8 cellular contexts compared by ENCODE assay signal in genomic region chrX:13734278-13735172, GRCh38. TPM values are rescaled to one million over a fixed set of nuclear protein-coding genes. Genes with fewer than 3 reads are reported as not detected.
DNase-seq lines count a peak whose midpoint lies in the region; ATAC-seq and TF ChIP-seq lines count a peak whose summit lies in the region.

TSS of gene OFD1 (plus strand) at chrX:13734748. CDS start at chrX:13735072, 324 bp downstream.
TSS of gene TRAPPC2 (minus strand) at chrX:13734620. CDS start at chrX:13719963, 14,657 bp downstream.

- H3K4me3 ChIP-seq in GM23338 = peak within 1 kb of the TSS; percentile 82

- peaks cover 9% of the 10 kb centered on the region; the same call in 1 of the 2 replicates for H3K36me3 ChIP-seq in GM23338 (ENCODE audit: insufficient read depth)

- no peaks in the 10 kb centered on the region for H3K9me2 ChIP-seq in GM23338 (ENCODE audit: insufficient read depth)

- H3K4me1 Mint-ChIP-seq in GM23338 = peaks cover 12% of the 10 kb centered on the region
- H3K4me1 Mint-ChIP-seq in naive B cell = peaks cover 21 to 57% (median 27%) of the 10 kb centered on the region in 3 donors
- H3K4me1 Mint-ChIP-seq in stimulated activated memory B cell treated with anti-CD40 and anti-IgM and Interleukin-4, amounts not matched to agents 10 μg/mL and 1 μg/mL and 100 μg/mL, for 72 hours = peaks cover 34% of the 10 kb centered on the region

- H3K4me2 ChIP-seq in GM23338 = peak within 1 kb of the TSS; percentile 94

- no peak for TF ChIP-seq CTCF in GM23338 (conservative IDR thresholded peaks at IDR 0.05; ENCODE audit: low read depth in 2 of 2)

- peak within 1 kb of the TSS; percentile 98 for H3K27ac ChIP-seq in GM23338 (ENCODE audit: low read depth)

- no peaks in the 10 kb centered on the region for H3K9me3 Mint-ChIP-seq in GM23338
- H3K9me3 Mint-ChIP-seq in naive B cell = peaks cover 0 to 5% (median 0%) of the 10 kb centered on the region in 7 donors
- no peaks in the 10 kb centered on the region for H3K9me3 Mint-ChIP-seq in stimulated activated memory B cell treated with anti-CD40 and anti-IgM and Interleukin-4, amounts not matched to agents 10 μg/mL and 1 μg/mL and 100 μg/mL, for 72 hours

- ATAC-seq in GM23338 (peak; percentile 99), naive B cell (ENCODE audit: low read depth in 2 of 2) (peak; percentile 85 to 88)
- ATAC-seq in stimulated activated memory B cell treated with anti-CD40 and anti-IgM and Interleukin-4, amounts not matched to agents 10 μg/mL and 1 μg/mL and 100 μg/mL, for 72 hours = peak; percentile 97

- no peaks in the 10 kb centered on the region for H4K20me1 ChIP-seq in GM23338 (replicated peaks; ENCODE audit: insufficient read depth)

- H3K27ac Mint-ChIP-seq in GM23338 (peak within 1 kb of the TSS; percentile 98), naive B cell (peak within 1 kb of the TSS; percentile 95 to 100 (median 98))
- peak within 1 kb of the TSS; percentile 98 for H3K27ac Mint-ChIP-seq in stimulated activated memory B cell treated with anti-CD40 and anti-IgM and Interleukin-4, amounts not matched to agents 10 μg/mL and 1 μg/mL and 100 μg/mL, for 72 hours

- H2AFZ ChIP-seq in GM23338 = peak within 1 kb of the TSS; percentile 63; the same call in 1 of the 2 replicates

- DNase-seq in Daoy (ENCODE audit: low read depth) (peak; percentile 91), GM23338 (ENCODE audit: low spot score) (peak; percentile 95), LHCN-M2 (ENCODE audit: low read depth) (peak; percentile 88), RPMI8226 (peak; percentile 97), fibroblast of gingiva (ENCODE audit: low read depth) (peak; percentile 94), naive B cell (peak; percentile 93)
- DNase-seq in activated T-helper 1 cell treated with anti-CD3 and anti-CD28 coated beads, Interleukin-2, amount 50 U/mL, for 16 hours (ENCODE audit: low read depth in 1 of 2, low spot score in 1 of 2) = peak; percentile 72 to 85

- peaks cover 5% of the 10 kb centered on the region for H3K4me1 ChIP-seq in GM23338 (ENCODE audit: insufficient read depth)

- no peaks in the 10 kb centered on the region for H3K27me3 ChIP-seq in GM23338 (ENCODE audit: insufficient read depth)

- H3K27me3 Mint-ChIP-seq in GM23338 (ENCODE audit: insufficient read depth, low read depth, poor library complexity) (no peaks in the 10 kb centered on the region), naive B cell (no peaks in the 10 kb centered on the region)
- H3K27me3 Mint-ChIP-seq in stimulated activated memory B cell treated with anti-CD40 and anti-IgM and Interleukin-4, amounts not matched to agents 10 μg/mL and 1 μg/mL and 100 μg/mL, for 72 hours = no peaks in the 10 kb centered on the region

- H3K4me3 Mint-ChIP-seq in GM23338 = peak within 1 kb of the TSS; percentile 92
- H3K4me3 Mint-ChIP-seq in naive B cell = peak within 1 kb of the TSS; percentile 85 to 99 (median 97)
- peak within 1 kb of the TSS; percentile 95 for H3K4me3 Mint-ChIP-seq in stimulated activated memory B cell treated with anti-CD40 and anti-IgM and Interleukin-4, amounts not matched to agents 10 μg/mL and 1 μg/mL and 100 μg/mL, for 72 hours

- H3K36me3 Mint-ChIP-seq in GM23338 (ENCODE audit: low read depth) = peaks cover 38% of the 10 kb centered on the region
- peaks cover 0 to 5% of the 10 kb centered on the region in 2 donors for H3K36me3 Mint-ChIP-seq in naive B cell
- H3K36me3 Mint-ChIP-seq in stimulated activated memory B cell treated with anti-CD40 and anti-IgM and Interleukin-4, amounts not matched to agents 10 μg/mL and 1 μg/mL and 100 μg/mL, for 72 hours = peaks cover 8% of the 10 kb centered on the region

- no peaks in the 10 kb centered on the region for H3F3A ChIP-seq in GM23338 (replicated peaks; ENCODE audit: low read depth)

- peaks cover 57% of the 10 kb centered on the region for H3K79me2 ChIP-seq in GM23338 (replicated peaks; ENCODE audit: insufficient read depth)

TF ChIP-seq in GM23338, 12 proteins besides CTCF, POLR2A, EP300 and RAD21:
- peak; percentile 11; the same call in 1 of the 2 replicates for TF ChIP-seq ETS1 (IDR thresholded peaks at IDR 0.05)
- peak; percentile 76 for TF ChIP-seq CREB1 (CRISPR knock-in tag; IDR thresholded peaks at IDR 0.05; ENCODE audit: low read depth)
- TF ChIP-seq ZNF462 (CRISPR knock-in tag; IDR thresholded peaks at IDR 0.05) = no peak
- TF ChIP-seq POLR2AphosphoS5 (IDR thresholded peaks at IDR 0.05; ENCODE audit: low read depth) = peak; percentile 88

RNA-seq across cellular contexts. Expression of gene OFD1, which starts in this region (rescaled TPM):
- total RNA-seq in Daoy (2014; rRNA removed; shearing (Covaris generic)) = 6.2 and 10.2 TPM in 2 replicates
- 21.2 and 25.4 TPM in 2 replicates for total RNA-seq in GM23338 (2014; rRNA removed; shearing (Covaris generic))
- polyA plus RNA-seq in GM23338 (2016; fragmentation: Nextera tagmentation; extraction: Ambion mirVana) = 34.1 and 55.0 TPM in 2 replicates
- total RNA-seq in LHCN-M2 (2014; rRNA removed) = 5.8 and 7.3 TPM in 2 replicates
- 3.1 TPM for polyA plus RNA-seq in LHCN-M2 (2012)
- 10 to 100 TPM; 26.5 to 60.5 (median 50.4) TPM for polyA plus RNA-seq in naive B cell (ENCODE audit: low read depth in 6 of 6)

RNA-seq across cellular contexts. Expression of gene TRAPPC2, which starts in this region (rescaled TPM):
- total RNA-seq in Daoy (2014; rRNA removed; shearing (Covaris generic)) = 6.7 and 14.6 TPM in 2 replicates
- 12.9 and 14.6 TPM in 2 replicates for total RNA-seq in GM23338 (2014; rRNA removed; shearing (Covaris generic))
- polyA plus RNA-seq in GM23338 (2016; fragmentation: Nextera tagmentation; extraction: Ambion mirVana) (11.7 and 12.2 TPM in 2 replicates), naive B cell (ENCODE audit: low read depth in 6 of 6) (10 to 100 TPM; 39.9 to 53.9 (median 46.4) TPM)
- 11.5 TPM in 2 replicates for total RNA-seq in LHCN-M2 (2014; rRNA removed)
- polyA plus RNA-seq in LHCN-M2 (2012) = 3.8 TPM

Comparison
In these comparisons a context has a peak if more than half of its experiments do, and no peak if none do; other contexts are left out.
1. Peak in every context shown above with its lines: DNase-seq, ATAC-seq, H3K4me3 ChIP-seq and H3K27ac ChIP-seq.